Comparison of ENCODE assay signal across 9 cellular contexts in the genomic region with DNA sequence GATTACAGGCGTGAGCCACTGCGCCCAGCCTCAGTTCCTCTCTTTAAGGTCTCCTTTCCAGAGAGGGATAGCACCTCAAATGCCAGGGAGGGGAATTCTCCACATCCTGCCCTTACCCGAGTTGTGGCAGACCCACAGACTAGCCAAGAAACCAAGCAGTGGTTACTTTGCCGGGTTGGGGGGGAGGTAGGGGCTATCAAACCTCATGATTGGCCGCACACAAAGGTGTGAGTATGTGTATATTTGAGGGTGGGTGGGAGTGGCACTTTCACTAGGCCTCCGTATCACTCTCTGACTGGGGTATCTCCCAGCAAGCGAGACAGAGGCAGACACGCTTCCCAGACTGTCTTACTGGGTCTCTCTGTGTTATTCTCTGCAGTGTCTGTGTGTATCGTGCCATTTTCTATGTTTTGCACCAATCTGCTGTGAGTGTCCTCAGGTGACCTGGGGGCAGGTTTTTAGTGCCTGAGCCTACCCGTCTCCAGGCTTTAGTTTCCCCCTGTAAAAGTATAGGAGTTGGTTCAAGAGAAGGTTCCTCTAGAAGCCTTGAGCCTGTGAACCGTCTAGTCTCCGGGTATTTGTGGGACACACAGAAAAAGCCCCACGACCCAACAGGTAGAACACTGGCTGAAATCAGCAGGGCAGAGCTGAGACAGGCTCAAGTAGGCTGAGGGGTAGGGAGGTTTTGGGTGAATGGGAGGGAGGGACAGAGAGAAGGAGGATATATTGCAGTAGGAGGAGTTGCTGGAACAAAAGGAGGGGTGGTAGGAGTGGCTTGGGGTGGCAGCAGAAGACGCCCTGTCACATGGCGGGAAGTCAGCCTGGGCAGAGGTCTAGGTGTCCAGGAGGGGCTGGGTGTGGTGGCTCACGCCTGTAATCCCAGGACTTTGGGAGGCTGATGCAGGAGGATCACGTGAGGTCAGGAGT. TPM values are rescaled to one million over a fixed set of nuclear protein-coding genes. Genes with fewer than 3 reads are reported as not detected.
A peak's percentile ranks its signal among the peaks of the same experiment; 100 is the strongest.
DNase-seq lines count a peak whose midpoint lies in the region; ATAC-seq and TF ChIP-seq lines count a peak whose summit lies in the region.
"Had no signal": no experiment of that assay in that cellular context is flagged by ENCODE, and none has a peak within 500 bp of the region (broad histone marks: within the 10 kb centered on the region; RNA-seq: fewer than 3 reads in every experiment).

No MANE protein-coding gene starts in this region.

- H3K4me1 ChIP-seq in BLaER1 (peaks cover 89% of the 10 kb centered on the region), left lung (peaks cover 96 to 100% of the 10 kb centered on the region in 2 donors), thoracic aorta (ENCODE audit: control insufficient read depth in 1 of 2, low read depth in 2 of 2) (peaks cover 66 to 92% of the 10 kb centered on the region in 2 donors)

- intact Hi-C loops in left lung (cut with DNase I), result no loop called here

- H3K9me3 ChIP-seq in BLaER1, result no peaks in the 10 kb centered on the region
- H3K9me3 ChIP-seq in left lung, result no peaks in the 10 kb centered on the region
- no peaks in the 10 kb centered on the region for H3K9me3 ChIP-seq in thoracic aorta
- H3K9me3 ChIP-seq: HAP-1 had no signal

- DNase-seq in activated naive CD8-positive, alpha-beta T cell treated with anti-CD3 and anti-CD28 coated beads for 36 hours, result peak; percentile 36
- peak; percentile 76 to 80 for DNase-seq in left lung
- no peak for DNase-seq in thoracic aorta (ENCODE audit: low spot score)
- DNase-seq in stimulated activated CD4-positive, alpha-beta T cell treated with anti-CD3 and anti-CD28 coated beads, Interleukin-2, amount 100 ng/mL, for 24 hours, result no peak
- DNase-seq in SKM-1 treated with dmso at 0.1 percent for 144 hours (lab: John Stamatoyannopoulos, UW; ENCODE audit: unreplicated experiment), result no peak
- no peak for DNase-seq in NK-92 treated with Interleukin-12 subunit alpha and Interleukin-12 subunit beta, amount 100 ng/mL, for 24 hours (lab: John Stamatoyannopoulos, UW)

- no peak overlapping the region for H3K9ac ChIP-seq in BLaER1

- H3K4me3 ChIP-seq in BLaER1, result no peak overlapping the region
- no peak overlapping the region for H3K4me3 ChIP-seq in left lung
- H3K4me3 ChIP-seq in thoracic aorta, result peak overlapping the region; percentile 96
- H3K4me3 ChIP-seq: HAP-1 had no signal

- peak overlapping the region; percentile 29 for H3K4me3 Mint-ChIP-seq in activated naive CD8-positive, alpha-beta T cell treated with anti-CD3 and anti-CD28 coated beads for 36 hours

- H3K36me3 Mint-ChIP-seq in activated naive CD8-positive, alpha-beta T cell treated with anti-CD3 and anti-CD28 coated beads for 36 hours, result peaks cover 2% of the 10 kb centered on the region

- no peak for TF ChIP-seq CTCF in left lung (IDR thresholded peaks at IDR 0.05)
- no peak for TF ChIP-seq CTCF in thoracic aorta (IDR thresholded peaks at IDR 0.05)

- no peaks in the 10 kb centered on the region for H3K9me3 Mint-ChIP-seq in activated naive CD8-positive, alpha-beta T cell treated with anti-CD3 and anti-CD28 coated beads for 36 hours

- H3K27ac Mint-ChIP-seq in activated naive CD8-positive, alpha-beta T cell treated with anti-CD3 and anti-CD28 coated beads for 36 hours, result peak overlapping the region; percentile 78

- peaks cover 17% of the 10 kb centered on the region for H3K27me3 Mint-ChIP-seq in activated naive CD8-positive, alpha-beta T cell treated with anti-CD3 and anti-CD28 coated beads for 36 hours

- no peak for TF ChIP-seq EP300 in Ishikawa (IDR thresholded peaks at IDR 0.05; ENCODE audit: borderline replicate concordance)

- H3K36me3 ChIP-seq in BLaER1, result no peaks in the 10 kb centered on the region
- H3K36me3 ChIP-seq in left lung, result peaks cover 0 to 7% of the 10 kb centered on the region in 2 donors
- no peaks in the 10 kb centered on the region for H3K36me3 ChIP-seq in thoracic aorta

- no peak for TF ChIP-seq RAD21 in Ishikawa (IDR thresholded peaks at IDR 0.05; ENCODE audit: low read depth)

- H3K4me2 ChIP-seq in BLaER1, result peak overlapping the region; percentile 83

- H3K27ac ChIP-seq in BLaER1, result no peak overlapping the region
- peak overlapping the region; percentile 93 to 98 for H3K27ac ChIP-seq in left lung
- H3K27ac ChIP-seq in thoracic aorta, result peak overlapping the region; percentile 98

- ATAC-seq in left lung, result peak; percentile 3
- no peak for ATAC-seq in thoracic aorta (ENCODE audit: insufficient number of reproducible peaks, low FRiP score, low read depth)

- peaks cover 72% of the 10 kb centered on the region for H3K4me1 Mint-ChIP-seq in activated naive CD8-positive, alpha-beta T cell treated with anti-CD3 and anti-CD28 coated beads for 36 hours

- H3K27me3 ChIP-seq in BLaER1 (no peaks in the 10 kb centered on the region), left lung (peaks cover 0 to 41% of the 10 kb centered on the region in 2 donors), thoracic aorta (replicated peaks; ENCODE audit: insufficient read depth) (no peaks in the 10 kb centered on the region)

- peaks cover 35% of the 10 kb centered on the region for H4K20me1 ChIP-seq in BLaER1

TF ChIP-seq in Ishikawa, 13 proteins besides CTCF, POLR2A, EP300 and RAD21:
- TF ChIP-seq CEBPB (IDR thresholded peaks at IDR 0.05), result no peak
- TF ChIP-seq TCF12 (IDR thresholded peaks at IDR 0.05; ENCODE audit: low read depth), result no peak
- no peak for TF ChIP-seq YY1 (IDR thresholded peaks at IDR 0.05; ENCODE audit: low read depth)
- no peak for TF ChIP-seq FOXM1 (IDR thresholded peaks at IDR 0.05; ENCODE audit: borderline replicate concordance, low read depth)
- peak; percentile 79 for TF ChIP-seq USF1 (IDR thresholded peaks at IDR 0.05)
- TF ChIP-seq REST (IDR thresholded peaks at IDR 0.05; ENCODE audit: low read depth), result no peak
- no peak for TF ChIP-seq EGR1 (IDR thresholded peaks at IDR 0.05)
- TF ChIP-seq MAX (IDR thresholded peaks at IDR 0.05), result peak; percentile 29; the same call in 1 of the 2 replicates
- no peak for TF ChIP-seq ZBTB7A (IDR thresholded peaks at IDR 0.05; ENCODE audit: low read depth)
- no peak for TF ChIP-seq CREB1 (IDR thresholded peaks at IDR 0.05; ENCODE audit: low read depth)

RNA-seq across cellular contexts. Expression of gene LMNA, which starts 10.3 kb away (rescaled TPM):
- total RNA-seq in activated naive CD8-positive, alpha-beta T cell treated with anti-CD3 and anti-CD28 coated beads for 36 hours, result 10 to 100 TPM; 32.3 to 37.8 TPM
- total RNA-seq in left lung, result 100 to 1,000 TPM; 425 to 437 TPM
- 100 to 1,000 TPM; 740 to 804 TPM for total RNA-seq in thoracic aorta

RNA-seq across cellular contexts. Expression of gene SEMA4A, which starts 28.6 kb away (rescaled TPM):
- total RNA-seq in activated naive CD8-positive, alpha-beta T cell treated with anti-CD3 and anti-CD28 coated beads for 36 hours, result 10 to 100 TPM; 13.2 to 16.1 TPM
- total RNA-seq in left lung (10 to 100 TPM; 25.4 to 41.3 TPM), thoracic aorta (10 to 100 TPM; 12.7 to 15.8 TPM)

RNA-seq across cellular contexts. Expression of gene MEX3A, which starts 42.6 kb away (rescaled TPM):
- under 1 TPM; 0.34 to 0.35 TPM for total RNA-seq in activated naive CD8-positive, alpha-beta T cell treated with anti-CD3 and anti-CD28 coated beads for 36 hours
- total RNA-seq in left lung (1 to 10 TPM in 1 of 2 donors, under 1 TPM in 1; 0.86 to 3.6 TPM), thoracic aorta (under 1 TPM in 1 of 2 donors, not detected in 1; 0.42 TPM)

Comparison
In these comparisons a context has a peak if more than half of its experiments do, and no peak if none do; other contexts are left out.
1. DNase-seq: peak in activated naive CD8-positive, alpha-beta T cell treated with anti-CD3 and anti-CD28 coated beads for 36 hours (single experiment) and left lung (2 of 2); none in thoracic aorta (single experiment), stimulated activated CD4-positive, alpha-beta T cell treated with anti-CD3 and anti-CD28 coated beads, Interleukin-2, amount 100 ng/mL, for 24 hours (0 of 2), SKM-1 treated with dmso at 0.1 percent for 144 hours (single experiment) and NK-92 treated with Interleukin-12 subunit alpha and Interleukin-12 subunit beta, amount 100 ng/mL, for 24 hours (single experiment).
2. RNA of gene LMNA, which starts 10.3 kb away (total RNA-seq): 740 to 804 TPM in thoracic aorta and 425 to 437 TPM in left lung; 32.3 to 37.8 TPM in activated naive CD8-positive, alpha-beta T cell treated with anti-CD3 and anti-CD28 coated beads for 36 hours; every median in the first group is over 10 times any median in the second.